1 cellular context compared by ENCODE assay signal in genomic region chr17:48012151-48012520, GRCh38.
A peak's percentile ranks its signal among the peaks of the same experiment; 100 is the strongest.
TF ChIP-seq lines count a peak whose summit lies in the region.

No MANE protein-coding gene starts in this region.

TF ChIP-seq in GM12878, 131 proteins besides CTCF, POLR2A, EP300 and RAD21:
- TF ChIP-seq IKZF2 (IDR thresholded peaks at IDR 0.05) (no peak), USF2 (IDR thresholded peaks at IDR 0.05; ENCODE audit: borderline replicate concordance, low read depth, low read length) (no peak), HDGF (IDR thresholded peaks at IDR 0.05) (no peak), PML (IDR thresholded peaks at IDR 0.05; ENCODE audit: low read length) (no peak), E2F8 (IDR thresholded peaks at IDR 0.05; ENCODE audit: low read depth, partially characterized antibody) (no peak), RCOR1 (conservative IDR thresholded peaks at IDR 0.05; ENCODE audit: low read depth, low read length) (no peak), BHLHE40 (IDR thresholded peaks at IDR 0.05; ENCODE audit: borderline replicate concordance in 1 of 2, low read depth in 2 of 2, low read length in 1 of 2) (peak in 1 of 2 experiments; percentile 27; a peak in 1 of 4 replicates), MXI1 (IDR thresholded peaks at IDR 0.05; ENCODE audit: low read depth, low read length) (peak; percentile 92), ETV6 (conservative IDR thresholded peaks at IDR 0.05 in 1 of 2, IDR thresholded peaks at IDR 0.05 in 1 of 2; ENCODE audit: borderline replicate concordance in 1 of 2, low read depth in 1 of 2) (no peak), JUNB (IDR thresholded peaks at IDR 0.05) (no peak), SMAD5 (IDR thresholded peaks at IDR 0.05; ENCODE audit: low read depth) (no peak), ESRRA (IDR thresholded peaks at IDR 0.05; ENCODE audit: low read length) (no peak), SMAD1 (IDR thresholded peaks at IDR 0.05; ENCODE audit: low read depth, partially characterized antibody) (no peak), TCF3 (IDR thresholded peaks at IDR 0.05; ENCODE audit: borderline replicate concordance, insufficient read depth, low read depth, low read length) (no peak), TCF12 (IDR thresholded peaks at IDR 0.05; ENCODE audit: low read depth, low read length) (no peak), WRNIP1 (IDR thresholded peaks at IDR 0.05; ENCODE audit: borderline replicate concordance, low read depth, low read length) (no peak), BRCA1 (IDR thresholded peaks at IDR 0.05; ENCODE audit: low read depth, low read length) (no peak), CREM (IDR thresholded peaks at IDR 0.05; ENCODE audit: low read depth) (no peak), BMI1 (IDR thresholded peaks at IDR 0.05; ENCODE audit: borderline replicate concordance) (peak; percentile 94), TARDBP (IDR thresholded peaks at IDR 0.05; ENCODE audit: borderline replicate concordance) (no peak), ZNF274 (IDR thresholded peaks at IDR 0.05; ENCODE audit: insufficient read depth, insufficient read length) (no peak), ZNF592 (IDR thresholded peaks at IDR 0.05) (no peak), LARP7 (IDR thresholded peaks at IDR 0.05) (0 out of 2 replicates have a peak, but pooled peaks have one; percentile 46), RUNX3 (IDR thresholded peaks at IDR 0.05; ENCODE audit: low read length) (no peak), SIN3A (IDR thresholded peaks at IDR 0.05; ENCODE audit: low read depth, low read length) (0 out of 2 replicates have a peak, but pooled peaks have one; percentile 49), NR2F1 (conservative IDR thresholded peaks at IDR 0.05) (no peak), KAT2A (conservative IDR thresholded peaks at IDR 0.05; ENCODE audit: control insufficient read depth, low read depth, low read length) (no peak), YY1 (IDR thresholded peaks at IDR 0.05; ENCODE audit: low read depth, low read length) (no peak), PAX5 (IDR thresholded peaks at IDR 0.05; ENCODE audit: borderline replicate concordance, low read depth, low read length) (no peak), MTA2 (IDR thresholded peaks at IDR 0.05; ENCODE audit: low read depth) (no peak), CEBPB (IDR thresholded peaks at IDR 0.05; ENCODE audit: borderline replicate concordance in 1 of 2, low read depth in 2 of 2, low read length in 2 of 2) (no peak)
- TF ChIP-seq, protein P1, sequence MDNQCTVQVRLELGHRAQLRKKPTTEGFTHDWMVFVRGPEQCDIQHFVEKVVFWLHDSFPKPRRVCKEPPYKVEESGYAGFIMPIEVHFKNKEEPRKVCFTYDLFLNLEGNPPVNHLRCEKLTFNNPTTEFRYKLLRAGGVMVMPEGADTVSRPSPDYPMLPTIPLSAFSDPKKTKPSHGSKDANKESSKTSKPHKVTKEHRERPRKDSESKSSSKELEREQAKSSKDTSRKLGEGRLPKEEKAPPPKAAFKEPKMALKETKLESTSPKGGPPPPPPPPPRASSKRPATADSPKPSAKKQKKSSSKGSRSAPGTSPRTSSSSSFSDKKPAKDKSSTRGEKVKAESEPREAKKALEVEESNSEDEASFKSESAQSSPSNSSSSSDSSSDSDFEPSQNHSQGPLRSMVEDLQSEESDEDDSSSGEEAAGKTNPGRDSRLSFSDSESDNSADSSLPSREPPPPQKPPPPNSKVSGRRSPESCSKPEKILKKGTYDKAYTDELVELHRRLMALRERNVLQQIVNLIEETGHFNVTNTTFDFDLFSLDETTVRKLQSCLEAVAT (IDR thresholded peaks at IDR 0.05): no peak
- TF ChIP-seq, protein P2, sequence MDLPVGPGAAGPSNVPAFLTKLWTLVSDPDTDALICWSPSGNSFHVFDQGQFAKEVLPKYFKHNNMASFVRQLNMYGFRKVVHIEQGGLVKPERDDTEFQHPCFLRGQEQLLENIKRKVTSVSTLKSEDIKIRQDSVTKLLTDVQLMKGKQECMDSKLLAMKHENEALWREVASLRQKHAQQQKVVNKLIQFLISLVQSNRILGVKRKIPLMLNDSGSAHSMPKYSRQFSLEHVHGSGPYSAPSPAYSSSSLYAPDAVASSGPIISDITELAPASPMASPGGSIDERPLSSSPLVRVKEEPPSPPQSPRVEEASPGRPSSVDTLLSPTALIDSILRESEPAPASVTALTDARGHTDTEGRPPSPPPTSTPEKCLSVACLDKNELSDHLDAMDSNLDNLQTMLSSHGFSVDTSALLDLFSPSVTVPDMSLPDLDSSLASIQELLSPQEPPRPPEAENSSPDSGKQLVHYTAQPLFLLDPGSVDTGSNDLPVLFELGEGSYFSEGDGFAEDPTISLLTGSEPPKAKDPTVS (IDR thresholded peaks at IDR 0.05; ENCODE audit: low read depth, low read length): no peak
- TF ChIP-seq, protein P3, sequence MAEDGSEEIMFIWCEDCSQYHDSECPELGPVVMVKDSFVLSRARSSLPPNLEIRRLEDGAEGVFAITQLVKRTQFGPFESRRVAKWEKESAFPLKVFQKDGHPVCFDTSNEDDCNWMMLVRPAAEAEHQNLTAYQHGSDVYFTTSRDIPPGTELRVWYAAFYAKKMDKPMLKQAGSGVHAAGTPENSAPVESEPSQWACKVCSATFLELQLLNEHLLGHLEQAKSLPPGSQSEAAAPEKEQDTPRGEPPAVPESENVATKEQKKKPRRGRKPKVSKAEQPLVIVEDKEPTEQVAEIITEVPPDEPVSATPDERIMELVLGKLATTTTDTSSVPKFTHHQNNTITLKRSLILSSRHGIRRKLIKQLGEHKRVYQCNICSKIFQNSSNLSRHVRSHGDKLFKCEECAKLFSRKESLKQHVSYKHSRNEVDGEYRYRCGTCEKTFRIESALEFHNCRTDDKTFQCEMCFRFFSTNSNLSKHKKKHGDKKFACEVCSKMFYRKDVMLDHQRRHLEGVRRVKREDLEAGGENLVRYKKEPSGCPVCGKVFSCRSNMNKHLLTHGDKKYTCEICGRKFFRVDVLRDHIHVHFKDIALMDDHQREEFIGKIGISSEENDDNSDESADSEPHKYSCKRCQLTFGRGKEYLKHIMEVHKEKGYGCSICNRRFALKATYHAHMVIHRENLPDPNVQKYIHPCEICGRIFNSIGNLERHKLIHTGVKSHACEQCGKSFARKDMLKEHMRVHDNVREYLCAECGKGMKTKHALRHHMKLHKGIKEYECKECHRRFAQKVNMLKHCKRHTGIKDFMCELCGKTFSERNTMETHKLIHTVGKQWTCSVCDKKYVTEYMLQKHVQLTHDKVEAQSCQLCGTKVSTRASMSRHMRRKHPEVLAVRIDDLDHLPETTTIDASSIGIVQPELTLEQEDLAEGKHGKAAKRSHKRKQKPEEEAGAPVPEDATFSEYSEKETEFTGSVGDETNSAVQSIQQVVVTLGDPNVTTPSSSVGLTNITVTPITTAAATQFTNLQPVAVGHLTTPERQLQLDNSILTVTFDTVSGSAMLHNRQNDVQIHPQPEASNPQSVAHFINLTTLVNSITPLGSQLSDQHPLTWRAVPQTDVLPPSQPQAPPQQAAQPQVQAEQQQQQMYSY (CRISPR knock-in tag; IDR thresholded peaks at IDR 0.05): no peak
